1 cellular context compared by ENCODE assay signal in genomic region chr10:26860542-26861325, GRCh38.
TF ChIP-seq lines count a peak whose summit lies in the region.

ABI1 (minus strand) TSS chr10:26860958; CDS start chr10:26860863, 95 bp downstream.

TF ChIP-seq in K562, 482 proteins besides CTCF, POLR2A, EP300 and RAD21 (continued from another document and continues in another):
- TF ChIP-seq MAZ (CRISPR knock-in tag; conservative IDR thresholded peaks at IDR 0.05 in 1 of 2, IDR thresholded peaks at IDR 0.05 in 1 of 2) (peak; percentile 88 to 89), ZNF23 (CRISPR knock-in tag; IDR thresholded peaks at IDR 0.05) (no peak), MLLT1 (IDR thresholded peaks at IDR 0.05) (0 out of 4 replicates have a peak, but pooled peaks of 1 of the 2 experiments have one; percentile 15), STAT5A (IDR thresholded peaks at IDR 0.05; ENCODE audit: borderline replicate concordance, low read length) (no peak), LCOR (CRISPR knock-in tag; IDR thresholded peaks at IDR 0.05) (no peak), TARDBP (IDR thresholded peaks at IDR 0.05) (no peak), CAMTA2 (CRISPR knock-in tag; conservative IDR thresholded peaks at IDR 0.05) (no peak), ZBTB49 (CRISPR knock-in tag; IDR thresholded peaks at IDR 0.05; ENCODE audit: borderline replicate concordance) (no peak), RBM17 (IDR thresholded peaks at IDR 0.05; ENCODE audit: borderline replicate concordance, low read depth, low read length) (no peak), CUX1 (CRISPR knock-in tag; IDR thresholded peaks at IDR 0.05) (no peak), ZNF449 (CRISPR knock-in tag; IDR thresholded peaks at IDR 0.05) (no peak), ZNF780A (CRISPR knock-in tag; IDR thresholded peaks at IDR 0.05) (no peak), CBX8 (IDR thresholded peaks at IDR 0.05; ENCODE audit: borderline replicate concordance, extremely low read depth, low read depth, low read length, poor library complexity, severe bottlenecking) (no peak), C11orf30 (IDR thresholded peaks at IDR 0.05; ENCODE audit: low read depth) (no peak), RB1 (IDR thresholded peaks at IDR 0.05; ENCODE audit: low read depth) (0 out of 2 replicates have a peak, but pooled peaks have one; percentile 6), HMG20A (CRISPR knock-in tag; conservative IDR thresholded peaks at IDR 0.05) (no peak), ATF1 (CRISPR knock-in tag; IDR thresholded peaks at IDR 0.05) (no peak), ATF1 (tag; IDR thresholded peaks at IDR 0.05) (no peak), NFRKB (IDR thresholded peaks at IDR 0.05; ENCODE audit: low read depth) (peak; percentile 69; the same call in 1 of the 2 replicates), ZNF324 (CRISPR knock-in tag; IDR thresholded peaks at IDR 0.05) (no peak), ZKSCAN1 (IDR thresholded peaks at IDR 0.05; ENCODE audit: low read depth, low read length) (0 out of 2 replicates have a peak, but pooled peaks have one; percentile 11), YBX1 (IDR thresholded peaks at IDR 0.05) (no peak), BRF1 (IDR thresholded peaks at IDR 0.05; ENCODE audit: borderline replicate concordance, extremely low read depth, insufficient read length) (no peak), SIRT6 (IDR thresholded peaks at IDR 0.05; ENCODE audit: low read depth, low read length) (no peak), ZNF347 (CRISPR knock-in tag; IDR thresholded peaks at IDR 0.05; ENCODE audit: low read depth) (no peak), RFX5 (IDR thresholded peaks at IDR 0.05; ENCODE audit: low read depth, low read length) (no peak), CBX1 (IDR thresholded peaks at IDR 0.05; ENCODE audit: low read depth) (no peak; the same call in 1 of the 2 replicates), HES1 (IDR thresholded peaks at IDR 0.05; ENCODE audit: low read depth) (no peak), GATA2 (CRISPR knock-in tag; IDR thresholded peaks at IDR 0.05) (no peak), BCL6 (CRISPR knock-in tag; IDR thresholded peaks at IDR 0.05) (no peak), NBN (IDR thresholded peaks at IDR 0.05; ENCODE audit: low read depth) (no peak; the same call in 1 of the 2 replicates), MEF2A (IDR thresholded peaks at IDR 0.05; ENCODE audit: control insufficient read depth, low read depth, low read length) (no peak), U2AF1 (optimal IDR thresholded peaks at IDR 0.05; ENCODE audit: low read depth, low read length) (no peak), ZNF639 (CRISPR knock-in tag; conservative IDR thresholded peaks at IDR 0.05 in 1 of 2, IDR thresholded peaks at IDR 0.05 in 1 of 2) (0 out of 4 replicates have a peak, but pooled peaks of 1 of the 2 experiments have one; percentile 57), ZEB2 (IDR thresholded peaks at IDR 0.05) (peak; percentile 48; the same call in 1 of the 2 replicates), MTA2 (IDR thresholded peaks at IDR 0.05; ENCODE audit: low read depth) (no peak), ZNF830 (CRISPR knock-in tag; IDR thresholded peaks at IDR 0.05) (no peak), FUS (optimal IDR thresholded peaks at IDR 0.05; ENCODE audit: low read depth, low read length) (no peak), ZNF79 (CRISPR knock-in tag; IDR thresholded peaks at IDR 0.05; ENCODE audit: low read depth) (no peak), BMI1 (IDR thresholded peaks at IDR 0.05; ENCODE audit: low read length) (no peak), ASH1L (IDR thresholded peaks at IDR 0.05; ENCODE audit: borderline replicate concordance, low read depth, partially characterized antibody) (no peak), ILF3 (IDR thresholded peaks at IDR 0.05; ENCODE audit: borderline replicate concordance) (no peak; the same call in 1 of the 2 replicates), CEBPG (CRISPR knock-in tag; IDR thresholded peaks at IDR 0.05) (no peak), CEBPG (tag; conservative IDR thresholded peaks at IDR 0.05 in 1 of 2, IDR thresholded peaks at IDR 0.05 in 1 of 2) (no peak), ZKSCAN3 (CRISPR knock-in tag; IDR thresholded peaks at IDR 0.05) (no peak), TCF7L2 (IDR thresholded peaks at IDR 0.05; ENCODE audit: low read depth, low read length) (no peak), KDM1A (IDR thresholded peaks at IDR 0.05) (no peak)
- TF ChIP-seq, protein P1, sequence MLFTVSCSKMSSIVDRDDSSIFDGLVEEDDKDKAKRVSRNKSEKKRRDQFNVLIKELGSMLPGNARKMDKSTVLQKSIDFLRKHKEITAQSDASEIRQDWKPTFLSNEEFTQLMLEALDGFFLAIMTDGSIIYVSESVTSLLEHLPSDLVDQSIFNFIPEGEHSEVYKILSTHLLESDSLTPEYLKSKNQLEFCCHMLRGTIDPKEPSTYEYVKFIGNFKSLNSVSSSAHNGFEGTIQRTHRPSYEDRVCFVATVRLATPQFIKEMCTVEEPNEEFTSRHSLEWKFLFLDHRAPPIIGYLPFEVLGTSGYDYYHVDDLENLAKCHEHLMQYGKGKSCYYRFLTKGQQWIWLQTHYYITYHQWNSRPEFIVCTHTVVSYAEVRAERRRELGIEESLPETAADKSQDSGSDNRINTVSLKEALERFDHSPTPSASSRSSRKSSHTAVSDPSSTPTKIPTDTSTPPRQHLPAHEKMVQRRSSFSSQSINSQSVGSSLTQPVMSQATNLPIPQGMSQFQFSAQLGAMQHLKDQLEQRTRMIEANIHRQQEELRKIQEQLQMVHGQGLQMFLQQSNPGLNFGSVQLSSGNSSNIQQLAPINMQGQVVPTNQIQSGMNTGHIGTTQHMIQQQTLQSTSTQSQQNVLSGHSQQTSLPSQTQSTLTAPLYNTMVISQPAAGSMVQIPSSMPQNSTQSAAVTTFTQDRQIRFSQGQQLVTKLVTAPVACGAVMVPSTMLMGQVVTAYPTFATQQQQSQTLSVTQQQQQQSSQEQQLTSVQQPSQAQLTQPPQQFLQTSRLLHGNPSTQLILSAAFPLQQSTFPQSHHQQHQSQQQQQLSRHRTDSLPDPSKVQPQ (CRISPR knock-in tag; IDR thresholded peaks at IDR 0.05; ENCODE audit: borderline replicate concordance), result no peak
- TF ChIP-seq, protein P2, sequence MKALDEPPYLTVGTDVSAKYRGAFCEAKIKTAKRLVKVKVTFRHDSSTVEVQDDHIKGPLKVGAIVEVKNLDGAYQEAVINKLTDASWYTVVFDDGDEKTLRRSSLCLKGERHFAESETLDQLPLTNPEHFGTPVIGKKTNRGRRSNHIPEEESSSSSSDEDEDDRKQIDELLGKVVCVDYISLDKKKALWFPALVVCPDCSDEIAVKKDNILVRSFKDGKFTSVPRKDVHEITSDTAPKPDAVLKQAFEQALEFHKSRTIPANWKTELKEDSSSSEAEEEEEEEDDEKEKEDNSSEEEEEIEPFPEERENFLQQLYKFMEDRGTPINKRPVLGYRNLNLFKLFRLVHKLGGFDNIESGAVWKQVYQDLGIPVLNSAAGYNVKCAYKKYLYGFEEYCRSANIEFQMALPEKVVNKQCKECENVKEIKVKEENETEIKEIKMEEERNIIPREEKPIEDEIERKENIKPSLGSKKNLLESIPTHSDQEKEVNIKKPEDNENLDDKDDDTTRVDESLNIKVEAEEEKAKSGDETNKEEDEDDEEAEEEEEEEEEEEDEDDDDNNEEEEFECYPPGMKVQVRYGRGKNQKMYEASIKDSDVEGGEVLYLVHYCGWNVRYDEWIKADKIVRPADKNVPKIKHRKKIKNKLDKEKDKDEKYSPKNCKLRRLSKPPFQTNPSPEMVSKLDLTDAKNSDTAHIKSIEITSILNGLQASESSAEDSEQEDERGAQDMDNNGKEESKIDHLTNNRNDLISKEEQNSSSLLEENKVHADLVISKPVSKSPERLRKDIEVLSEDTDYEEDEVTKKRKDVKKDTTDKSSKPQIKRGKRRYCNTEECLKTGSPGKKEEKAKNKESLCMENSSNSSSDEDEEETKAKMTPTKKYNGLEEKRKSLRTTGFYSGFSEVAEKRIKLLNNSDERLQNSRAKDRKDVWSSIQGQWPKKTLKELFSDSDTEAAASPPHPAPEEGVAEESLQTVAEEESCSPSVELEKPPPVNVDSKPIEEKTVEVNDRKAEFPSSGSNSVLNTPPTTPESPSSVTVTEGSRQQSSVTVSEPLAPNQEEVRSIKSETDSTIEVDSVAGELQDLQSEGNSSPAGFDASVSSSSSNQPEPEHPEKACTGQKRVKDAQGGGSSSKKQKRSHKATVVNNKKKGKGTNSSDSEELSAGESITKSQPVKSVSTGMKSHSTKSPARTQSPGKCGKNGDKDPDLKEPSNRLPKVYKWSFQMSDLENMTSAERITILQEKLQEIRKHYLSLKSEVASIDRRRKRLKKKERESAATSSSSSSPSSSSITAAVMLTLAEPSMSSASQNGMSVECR (CRISPR knock-in tag; IDR thresholded peaks at IDR 0.05), result no peak
